8 cellular contexts compared by ENCODE assay signal in the genomic region with DNA sequence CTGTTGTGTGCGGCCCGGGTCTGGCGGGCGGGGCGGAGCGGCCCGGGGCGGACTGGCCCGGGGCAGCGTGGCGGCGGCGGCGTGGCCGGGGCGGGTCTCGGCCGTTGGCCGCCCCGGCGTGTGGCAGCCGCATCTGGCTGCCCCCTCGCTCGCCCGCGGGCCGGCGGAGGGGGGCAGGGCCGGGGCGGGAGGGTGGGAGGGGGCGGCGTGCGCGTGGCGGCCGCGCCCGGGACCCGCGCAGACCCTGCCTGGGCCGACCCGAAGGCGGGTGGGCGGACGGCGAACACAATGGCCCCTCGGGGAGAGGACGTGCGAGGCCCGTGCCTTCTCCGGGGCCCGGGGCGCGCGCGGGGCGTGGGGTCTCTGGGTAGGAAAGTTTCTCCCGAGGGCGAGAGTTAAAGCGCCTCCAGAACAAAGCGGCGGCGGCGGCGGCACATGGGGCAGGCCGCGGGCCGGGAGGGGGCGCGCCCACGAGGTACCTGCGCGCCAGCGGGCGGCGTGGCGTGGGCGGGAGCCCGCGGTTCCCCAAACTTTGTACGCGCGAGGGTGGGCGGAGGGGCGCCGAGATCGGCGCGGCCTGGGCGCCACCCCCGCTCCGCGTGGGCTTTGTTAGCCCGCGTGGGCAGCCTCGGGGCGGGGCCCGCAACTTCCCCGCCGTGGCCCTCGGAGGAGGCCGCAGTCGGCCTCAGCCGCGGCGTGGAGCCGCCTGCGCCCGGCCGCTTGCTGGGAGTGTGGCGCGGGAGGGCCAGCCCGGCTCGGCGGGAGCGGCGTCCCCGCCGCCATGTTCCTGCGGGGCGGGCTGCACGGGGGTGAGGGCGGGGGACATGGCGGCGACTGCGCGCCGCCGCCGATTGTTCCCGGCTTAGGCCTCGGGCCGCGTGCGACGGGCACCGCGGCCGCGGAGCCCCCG. TPM values are rescaled to one million over a fixed set of nuclear protein-coding genes. Genes with fewer than 3 reads are reported as not detected.
A peak's percentile ranks its signal among the peaks of the same experiment; 100 is the strongest.
DNase-seq lines count a peak whose midpoint lies in the region; ATAC-seq and TF ChIP-seq lines count a peak whose summit lies in the region.

No MANE protein-coding gene starts in this region.

- peaks cover 51% of the 10 kb centered on the region for H3K4me1 Mint-ChIP-seq in activated CD8-positive, alpha-beta T cell treated with anti-CD3 and anti-CD28 coated beads, Interleukin-2, amount 10 ng/mL, durations not matched to agents 7 days and 5 days (ENCODE audit: low read depth)
- H3K4me1 Mint-ChIP-seq in mesothelial cell of epicardium, result peaks cover 38% of the 10 kb centered on the region

- no peaks in the 10 kb centered on the region for H3K27me3 Mint-ChIP-seq in activated CD8-positive, alpha-beta T cell treated with anti-CD3 and anti-CD28 coated beads, Interleukin-2, amount 10 ng/mL, durations not matched to agents 7 days and 5 days (ENCODE audit: low read depth)
- peaks cover 22% of the 10 kb centered on the region for H3K27me3 Mint-ChIP-seq in mesothelial cell of epicardium (ENCODE audit: low read depth)

- POLR2A ChIA-PET in activated CD8-positive, alpha-beta T cell treated with anti-CD3 and anti-CD28 coated beads, Interleukin-2, amount 10 ng/mL, durations not matched to agents 7 days and 5 days (lab: Charles Lee), result no interaction called here

- peak overlapping the region; percentile 63 for H3K4me3 Mint-ChIP-seq in activated CD8-positive, alpha-beta T cell treated with anti-CD3 and anti-CD28 coated beads, Interleukin-2, amount 10 ng/mL, durations not matched to agents 7 days and 5 days
- H3K4me3 Mint-ChIP-seq in mesothelial cell of epicardium, result peak overlapping the region; percentile 55

- H3K36me3 Mint-ChIP-seq in activated CD8-positive, alpha-beta T cell treated with anti-CD3 and anti-CD28 coated beads, Interleukin-2, amount 10 ng/mL, durations not matched to agents 7 days and 5 days (ENCODE audit: low read depth), result peaks cover 37% of the 10 kb centered on the region
- peaks cover 12% of the 10 kb centered on the region for H3K36me3 Mint-ChIP-seq in mesothelial cell of epicardium

- ATAC-seq in GM21529 (IDR thresholded peaks at IDR 0.05; ENCODE audit: unreplicated experiment), result peak; percentile 28
- ATAC-seq in activated CD8-positive, alpha-beta T cell treated with anti-CD3 and anti-CD28 coated beads, Interleukin-2, amount 10 ng/mL, durations not matched to agents 7 days and 5 days, result peak; percentile 54

- no peak for TF ChIP-seq CTCF in mesothelial cell of epicardium (IDR thresholded peaks at IDR 0.05; ENCODE audit: unreplicated experiment)

- no peaks in the 10 kb centered on the region for H3K9me3 Mint-ChIP-seq in activated CD8-positive, alpha-beta T cell treated with anti-CD3 and anti-CD28 coated beads, Interleukin-2, amount 10 ng/mL, durations not matched to agents 7 days and 5 days (ENCODE audit: insufficient read depth)
- H3K9me3 Mint-ChIP-seq in mesothelial cell of epicardium, result no peaks in the 10 kb centered on the region

- DNase-seq in GDM1 (lab: John Stamatoyannopoulos, UW), result peak; percentile 63
- DNase-seq in KG1 (lab: John Stamatoyannopoulos, UW), result peak; percentile 46
- DNase-seq in activated CD8-positive, alpha-beta T cell treated with anti-CD3 and anti-CD28 coated beads, Interleukin-2, amount 10 ng/mL, durations not matched to agents 7 days and 5 days, result peak; percentile 65
- peak; percentile 64 for DNase-seq in effector CD8-positive, alpha-beta T cell (lab: John Stamatoyannopoulos, UW)
- peak; percentile 41 to 61 for DNase-seq in mesothelial cell of epicardium (ENCODE audit: low spot score in 2 of 2, unreplicated experiment in 2 of 2)
- peak; percentile 40 to 53 for DNase-seq in stimulated activated CD8-positive, alpha-beta memory T cell treated with anti-CD3 and anti-CD28 coated beads, Interleukin-2, amount 100 ng/mL, for 48 hours (ENCODE audit: low read depth in 2 of 2)
- DNase-seq in middle frontal gyrus (ENCODE audit: extremely low spot score, low spot score), result no peak

- peak overlapping the region; percentile 57 for H3K27ac Mint-ChIP-seq in activated CD8-positive, alpha-beta T cell treated with anti-CD3 and anti-CD28 coated beads, Interleukin-2, amount 10 ng/mL, durations not matched to agents 7 days and 5 days
- no peak overlapping the region for H3K27ac Mint-ChIP-seq in mesothelial cell of epicardium

- CTCF ChIA-PET in activated CD8-positive, alpha-beta T cell treated with anti-CD3 and anti-CD28 coated beads, Interleukin-2, amount 10 ng/mL, durations not matched to agents 7 days and 5 days (lab: Charles Lee), result no interaction called here

RNA-seq across cellular contexts. Expression of a gene that starts 0.8 kb away (rescaled TPM):
- 1 to 10 TPM; 8.1 to 9.9 TPM for total RNA-seq in activated CD8-positive, alpha-beta T cell treated with anti-CD3 and anti-CD28 coated beads, Interleukin-2, amount 10 ng/mL, durations not matched to agents 7 days and 5 days
- total RNA-seq in mesothelial cell of epicardium, result 15.1 to 16.5 TPM (median 16.3 TPM) in 3 replicates

RNA-seq across cellular contexts. Expression of a gene that starts 50.2 kb away (rescaled TPM):
- not detected for total RNA-seq in activated CD8-positive, alpha-beta T cell treated with anti-CD3 and anti-CD28 coated beads, Interleukin-2, amount 10 ng/mL, durations not matched to agents 7 days and 5 days
- total RNA-seq in mesothelial cell of epicardium, result 2.4 to 2.7 TPM (median 2.5 TPM) in 3 replicates
